ENCODE assay signal across 10 cellular contexts in genomic region chr5:757931-758697, GRCh38. TPM values are rescaled to one million over a fixed set of nuclear protein-coding genes. Genes with fewer than 3 reads are reported as not detected.
DNase-seq lines count a peak whose midpoint lies in the region; ATAC-seq lines count a peak whose summit lies in the region.
"Had no signal": no experiment of that assay in that cellular context is flagged by ENCODE, and none has a peak within 500 bp of the region (broad histone marks: within the 10 kb centered on the region; RNA-seq: fewer than 3 reads in every experiment).

No MANE protein-coding gene starts in this region.

- H3K4me3 Mint-ChIP-seq in activated CD8-positive, alpha-beta T cell treated with anti-CD3 and anti-CD28 coated beads, Interleukin-2, amount 10 ng/mL, durations not matched to agents 7 days and 5 days: no peak overlapping the region
- peak overlapping the region; percentile 59 for H3K4me3 Mint-ChIP-seq in stimulated activated effector memory CD8-positive, alpha-beta T cell treated with anti-CD3 and anti-CD28 coated beads, Interleukin-12 subunit alpha, Interleukin-12 subunit beta, amount 100 ng/mL, for 72 hours
- H3K4me3 Mint-ChIP-seq: nephron had no signal

- CTCF ChIA-PET in activated CD8-positive, alpha-beta T cell treated with anti-CD3 and anti-CD28 coated beads, Interleukin-2, amount 10 ng/mL, durations not matched to agents 7 days and 5 days (lab: Charles Lee): no interaction called here

- H3K27me3 Mint-ChIP-seq in activated CD8-positive, alpha-beta T cell treated with anti-CD3 and anti-CD28 coated beads, Interleukin-2, amount 10 ng/mL, durations not matched to agents 7 days and 5 days (ENCODE audit: low read depth): no peaks in the 10 kb centered on the region

- no peak for ATAC-seq in activated CD8-positive, alpha-beta T cell treated with anti-CD3 and anti-CD28 coated beads, Interleukin-2, amount 10 ng/mL, durations not matched to agents 7 days and 5 days
- ATAC-seq in stimulated activated effector memory CD8-positive, alpha-beta T cell treated with anti-CD3 and anti-CD28 coated beads, Interleukin-12 subunit alpha, Interleukin-12 subunit beta, amount 100 ng/mL, for 72 hours: peak; percentile 29
- ATAC-seq in GM21423 (IDR thresholded peaks at IDR 0.05; ENCODE audit: unreplicated experiment): no peak

- no peaks in the 10 kb centered on the region for H3K9me3 Mint-ChIP-seq in activated CD8-positive, alpha-beta T cell treated with anti-CD3 and anti-CD28 coated beads, Interleukin-2, amount 10 ng/mL, durations not matched to agents 7 days and 5 days (ENCODE audit: insufficient read depth)
- no peaks in the 10 kb centered on the region for H3K9me3 Mint-ChIP-seq in stimulated activated effector memory CD8-positive, alpha-beta T cell treated with anti-CD3 and anti-CD28 coated beads, Interleukin-12 subunit alpha, Interleukin-12 subunit beta, amount 100 ng/mL, for 72 hours
- H3K9me3 Mint-ChIP-seq: nephron had no signal

- peaks cover 5% of the 10 kb centered on the region for H3K4me1 Mint-ChIP-seq in activated CD8-positive, alpha-beta T cell treated with anti-CD3 and anti-CD28 coated beads, Interleukin-2, amount 10 ng/mL, durations not matched to agents 7 days and 5 days (ENCODE audit: low read depth)
- peaks cover 45% of the 10 kb centered on the region for H3K4me1 Mint-ChIP-seq in stimulated activated effector memory CD8-positive, alpha-beta T cell treated with anti-CD3 and anti-CD28 coated beads, Interleukin-12 subunit alpha, Interleukin-12 subunit beta, amount 100 ng/mL, for 72 hours

- H3K27ac Mint-ChIP-seq in activated CD8-positive, alpha-beta T cell treated with anti-CD3 and anti-CD28 coated beads, Interleukin-2, amount 10 ng/mL, durations not matched to agents 7 days and 5 days: no peak overlapping the region
- peak overlapping the region; percentile 86 for H3K27ac Mint-ChIP-seq in stimulated activated effector memory CD8-positive, alpha-beta T cell treated with anti-CD3 and anti-CD28 coated beads, Interleukin-12 subunit alpha, Interleukin-12 subunit beta, amount 100 ng/mL, for 72 hours
- H3K27ac Mint-ChIP-seq: nephron had no signal

- POLR2A ChIA-PET in activated CD8-positive, alpha-beta T cell treated with anti-CD3 and anti-CD28 coated beads, Interleukin-2, amount 10 ng/mL, durations not matched to agents 7 days and 5 days (lab: Charles Lee): no interaction called here

- no peaks in the 10 kb centered on the region for H3K36me3 Mint-ChIP-seq in activated CD8-positive, alpha-beta T cell treated with anti-CD3 and anti-CD28 coated beads, Interleukin-2, amount 10 ng/mL, durations not matched to agents 7 days and 5 days (ENCODE audit: low read depth)
- H3K36me3 Mint-ChIP-seq in stimulated activated effector memory CD8-positive, alpha-beta T cell treated with anti-CD3 and anti-CD28 coated beads, Interleukin-12 subunit alpha, Interleukin-12 subunit beta, amount 100 ng/mL, for 72 hours: peaks cover 10% of the 10 kb centered on the region

- DNase-seq in DMS53 (lab: John Stamatoyannopoulos, UW) (peak; percentile 62), DMS53 treated with DMSO at 0.1 percent for 48 hours (lab: John Stamatoyannopoulos, UW; ENCODE audit: unreplicated experiment) (no peak), inferior parietal cortex (ENCODE audit: extremely low spot score) (peak; percentile 30), NCI-H1694 treated with DMSO at 0.1 percent for 48 hours (lab: John Stamatoyannopoulos, UW) (no peak), A172 (ENCODE audit: low spot score) (no peak)
- DNase-seq in activated CD8-positive, alpha-beta T cell treated with anti-CD3 and anti-CD28 coated beads, Interleukin-2, amount 10 ng/mL, durations not matched to agents 7 days and 5 days: peak; percentile 20
- DNase-seq in stimulated activated effector memory CD8-positive, alpha-beta T cell treated with anti-CD3 and anti-CD28 coated beads, Interleukin-12 subunit alpha, Interleukin-12 subunit beta, amount 100 ng/mL, for 72 hours (ENCODE audit: low spot score in 2 of 2): peak in 1 of 2 donors; percentile 49
- DNase-seq: cortex of kidney had no signal

RNA-seq across cellular contexts. Expression of gene ZDHHC11B, which starts 26.4 kb away (rescaled TPM):
- under 1 TPM in 1 of 2 experiments, not detected in 1; 0.10 TPM for total RNA-seq in activated CD8-positive, alpha-beta T cell treated with anti-CD3 and anti-CD28 coated beads, Interleukin-2, amount 10 ng/mL, durations not matched to agents 7 days and 5 days
- total RNA-seq in A172 (2014; rRNA removed; shearing (Covaris generic)): 0.26 and 2.3 TPM in 2 replicates

Comparison
In these comparisons a context has a peak if more than half of its experiments do, and no peak if none do; other contexts are left out.
1. DNase-seq: peak in DMS53 (single experiment), activated CD8-positive, alpha-beta T cell treated with anti-CD3 and anti-CD28 coated beads, Interleukin-2, amount 10 ng/mL, durations not matched to agents 7 days and 5 days (single experiment) and inferior parietal cortex (single experiment); none in DMS53 treated with DMSO at 0.1 percent for 48 hours (single experiment), NCI-H1694 treated with DMSO at 0.1 percent for 48 hours (single experiment) and A172 (single experiment).